In genomic region chrX:153727108-153727931, GRCh38 we compare ENCODE assay signal across 6 cellular contexts. TPM values are rescaled to one million over a fixed set of nuclear protein-coding genes. Genes with fewer than 3 reads are reported as not detected.
DNase-seq lines count a peak whose midpoint lies in the region; ATAC-seq and TF ChIP-seq lines count a peak whose summit lies in the region.

No MANE protein-coding gene starts in this region.

- TF ChIP-seq POLR2A in transverse colon (IDR thresholded peaks at IDR 0.05): no peak

- TF ChIP-seq EP300 in transverse colon (IDR thresholded peaks at IDR 0.05; ENCODE audit: low read depth): no peak

- H3K9me2 ChIP-seq in hepatocyte (replicated peaks; ENCODE audit: insufficient read depth): no peaks in the 10 kb centered on the region

- H3K9me3 ChIP-seq in RWPE2 (ENCODE audit: severe bottlenecking): no peaks in the 10 kb centered on the region
- H3K9me3 ChIP-seq in hepatocyte (ENCODE audit: low read depth): no peaks in the 10 kb centered on the region
- H3K9me3 ChIP-seq in transverse colon: no peaks in the 10 kb centered on the region

- DNase-seq in EH (ENCODE audit: low read depth) (peak; percentile 28), RWPE2 (ENCODE audit: low spot score) (no peak), hepatocyte (ENCODE audit: low spot score) (no peak), transverse colon (peak; percentile 63), H7 (no peak)

- H4K20me1 ChIP-seq in hepatocyte (ENCODE audit: insufficient read depth, poor library complexity, severe bottlenecking): peaks cover 9% of the 10 kb centered on the region

- in situ Hi-C loops in transverse colon (cut with MboI; ENCODE audit: low pct_ligation_motif_present in 1 of 4, low pct_unique_long_range_greater_than_20kb in 1 of 4, low sequenced_read_pairs in 3 of 4): no loop called here

- H3K27me3 ChIP-seq in RWPE2 (ENCODE audit: insufficient read depth, poor library complexity, severe bottlenecking) (no peaks in the 10 kb centered on the region), hepatocyte (no peaks in the 10 kb centered on the region), transverse colon (no peaks in the 10 kb centered on the region), H7 (ENCODE audit: control insufficient read depth, insufficient read depth, low read length) (no peaks in the 10 kb centered on the region)

- H2AFZ ChIP-seq in hepatocyte: no peak overlapping the region

- intact Hi-C loops in transverse colon (cut with DNase I; ENCODE audit: low total_unique reads): no loop called here

- H3K4me1 ChIP-seq in RWPE2 (ENCODE audit: insufficient read depth, poor library complexity, severe bottlenecking): peaks cover 12% of the 10 kb centered on the region
- peaks cover 27% of the 10 kb centered on the region for H3K4me1 ChIP-seq in hepatocyte (ENCODE audit: insufficient read depth)
- H3K4me1 ChIP-seq in transverse colon: peaks cover 25 to 51% (median 42%) of the 10 kb centered on the region in 4 donors

- H3K4me2 ChIP-seq in hepatocyte: peak overlapping the region; percentile 84

- peaks cover 8% of the 10 kb centered on the region for H3K36me3 ChIP-seq in RWPE2 (ENCODE audit: low read depth)
- H3K36me3 ChIP-seq in hepatocyte (replicated peaks; ENCODE audit: insufficient read depth, low read depth): no peaks in the 10 kb centered on the region
- no peaks in the 10 kb centered on the region for H3K36me3 ChIP-seq in transverse colon
- 0 out of 2 replicates have a peak, but pooled peaks cover 2% of the 10 kb centered on the region for H3K36me3 ChIP-seq in H7 (replicated peaks; ENCODE audit: control insufficient read depth, insufficient read depth, low read length)

- H3K4me3 ChIP-seq in RWPE2 (ENCODE audit: severe bottlenecking) (no peak overlapping the region), hepatocyte (no peak overlapping the region), transverse colon (peak overlapping the region in 2 of 4 donors; percentile 5 to 88), H7 (ENCODE audit: insufficient read depth, low read depth, low read length) (no peak overlapping the region)

- 73% methylated on average over 23 of the region's 23 CpGs for WGBS in hepatocyte (ENCODE audit: low lambda C conversion rate, missing lambda C conversion rate)
- WGBS in transverse colon (ENCODE audit: low coverage in 1 of 2), 2 donors: 0 to 47% methylated on average over 1 to 23 of the region's 23 CpGs

- TF ChIP-seq CTCF in RWPE2 (IDR thresholded peaks at IDR 0.05; ENCODE audit: poor library complexity, severe bottlenecking) (no peak), hepatocyte (IDR thresholded peaks at IDR 0.05; ENCODE audit: poor library complexity) (no peak), transverse colon (IDR thresholded peaks at IDR 0.05) (no peak)

- H3K27ac ChIP-seq in RWPE2 (ENCODE audit: poor library complexity, severe bottlenecking) (peak overlapping the region; percentile 65), hepatocyte (peak overlapping the region; percentile 82), transverse colon (peak overlapping the region; percentile 95 to 98 (median 97))

- peaks cover 10% of the 10 kb centered on the region for H3K79me2 ChIP-seq in hepatocyte

- ATAC-seq in RWPE2 (ENCODE audit: low read depth): no peak
- ATAC-seq in GM18907 (IDR thresholded peaks at IDR 0.05; ENCODE audit: unreplicated experiment): no peak

RNA-seq across cellular contexts. Expression of gene ABCD1, which starts 2.7 kb away (rescaled TPM):
- 8.3 and 10.5 TPM in 2 replicates for total RNA-seq in hepatocyte
- 14.2 and 14.8 TPM in 2 replicates for polyA plus RNA-seq in hepatocyte
- total RNA-seq in transverse colon: 10 to 100 TPM in 3 of 4 donors, 1 to 10 TPM in 1; 7.0 to 50.5 (median 18.1) TPM
- 12.2 and 17.1 TPM in 2 replicates for total RNA-seq in H7 (2014; rRNA removed; shearing (Covaris generic))

RNA-seq across cellular contexts. Expression of gene BCAP31, which starts 3.1 kb away (rescaled TPM):
- 146 and 227 TPM in 2 replicates for total RNA-seq in hepatocyte
- polyA plus RNA-seq in hepatocyte: 343 and 351 TPM in 2 replicates
- 100 to 1,000 TPM in 2 of 4 donors, 10 to 100 TPM in 2; 37.6 to 113 (median 74.4) TPM for total RNA-seq in transverse colon
- total RNA-seq in H7 (2014; rRNA removed; shearing (Covaris generic)): 95.0 and 176 TPM in 2 replicates

RNA-seq across cellular contexts. Expression of gene PLXNB3, which starts 36.7 kb away (rescaled TPM):
- total RNA-seq in hepatocyte (0.27 and 1.4 TPM in 2 replicates), transverse colon (10 to 100 TPM in 2 of 4 donors, 1 to 10 TPM in 2; 3.1 to 46.2 (median 24.7) TPM)
- polyA plus RNA-seq in hepatocyte: 0.87 and 5.7 TPM in 2 replicates
- 0.07 TPM in 1 of 2 replicates, not detected in the other for total RNA-seq in H7 (2014; rRNA removed; shearing (Covaris generic))

RNA-seq across cellular contexts. Expression of gene SLC6A8, which starts 39.6 kb away (rescaled TPM):
- total RNA-seq in hepatocyte (19.5 and 28.4 TPM in 2 replicates), transverse colon (100 to 1,000 TPM in 3 of 4 donors, 10 to 100 TPM in 1; 61.1 to 332 (median 197) TPM)
- 32.5 and 36.7 TPM in 2 replicates for polyA plus RNA-seq in hepatocyte
- total RNA-seq in H7 (2014; rRNA removed; shearing (Covaris generic)): 29.4 and 40.2 TPM in 2 replicates

RNA-seq across cellular contexts. Expression of gene SRPK3, which starts 53.5 kb away (rescaled TPM):
- total RNA-seq in hepatocyte (0.08 and 0.20 TPM in 2 replicates), transverse colon (1 to 10 TPM in 2 of 4 donors, under 1 TPM in 2; 0.64 to 3.8 (median 1.3) TPM)
- 0.32 and 0.89 TPM in 2 replicates for polyA plus RNA-seq in hepatocyte
- total RNA-seq in H7 (2014; rRNA removed; shearing (Covaris generic)): not detected in 2 replicates

Comparison
In these comparisons a context has a peak if more than half of its experiments do, and no peak if none do; other contexts are left out.
1. DNase-seq: peak in EH (single experiment) and transverse colon (single experiment); none in RWPE2 (single experiment), hepatocyte (single experiment) and H7 (single experiment).
2. Peak in every context shown above with its lines, with median percentiles within 50 percentile points of each other: H3K27ac ChIP-seq.